ENCODE assay signal across 15 cellular contexts in genomic region chr11:130528862-130529261, GRCh38.
"Had no signal": no experiment of that assay in that cellular context is flagged by ENCODE, and none has a peak within 500 bp of the region (broad histone marks: within the 10 kb centered on the region; RNA-seq: fewer than 3 reads in every experiment).

No MANE protein-coding gene starts in this region.

- H3K27me3 Mint-ChIP-seq: activated naive CD8-positive, alpha-beta T cell treated with anti-CD3 and anti-CD28 coated beads, Interleukin-2, amount 50 U/mL, for 24 hours had no signal

- H3K27ac Mint-ChIP-seq: activated naive CD4-positive, alpha-beta T cell treated with anti-CD3 and anti-CD28 coated beads for 36 hours; activated naive CD8-positive, alpha-beta T cell treated with anti-CD3 and anti-CD28 coated beads, Interleukin-2, amount 50 U/mL, for 24 hours; activated T-helper 2 cell treated with anti-CD3 and anti-CD28 coated beads, Interferon-gamma antibody, Interleukin-2, Interleukin-4, amounts not matched to agents 10 μg/mL and 5 μg/mL and 100 μg/mL, durations not matched to agents 14 hours and 24 hours and 36 hours; mesothelial cell of epicardium; stimulated activated memory B cell treated with anti-CD40 and anti-IgM and Interleukin-4, amounts not matched to agents 10 μg/mL and 1 μg/mL and 100 μg/mL, for 72 hours; T-helper 1 cell treated with Interleukin-12 subunit alpha and Interleukin-12 subunit beta and Interleukin-4 antibody, amounts not matched to agents 30 μg/mL and 1 μg/mL, for 36 hours had no signal

- ATAC-seq: activated naive CD8-positive, alpha-beta T cell treated with anti-CD3 and anti-CD28 coated beads, Interleukin-2, amount 50 U/mL, for 24 hours; esophagus mucosa had no signal

- H3K36me3 Mint-ChIP-seq: mesothelial cell of epicardium; stimulated activated memory B cell treated with anti-CD40 and anti-IgM and Interleukin-4, amounts not matched to agents 10 μg/mL and 1 μg/mL and 100 μg/mL, for 72 hours had no signal

- H3K4me3 Mint-ChIP-seq: activated naive CD4-positive, alpha-beta T cell treated with anti-CD3 and anti-CD28 coated beads for 36 hours; activated naive CD8-positive, alpha-beta T cell treated with anti-CD3 and anti-CD28 coated beads, Interleukin-2, amount 50 U/mL, for 24 hours; mesothelial cell of epicardium; stimulated activated memory B cell treated with anti-CD40 and anti-IgM and Interleukin-4, amounts not matched to agents 10 μg/mL and 1 μg/mL and 100 μg/mL, for 72 hours; T-helper 1 cell treated with Interleukin-12 subunit alpha and Interleukin-12 subunit beta and Interleukin-4 antibody, amounts not matched to agents 30 μg/mL and 1 μg/mL, for 36 hours had no signal

- H3K4me1 ChIP-seq: ascending aorta, lower lobe of right lung had no signal

- H3K4me1 Mint-ChIP-seq: activated naive CD8-positive, alpha-beta T cell treated with anti-CD3 and anti-CD28 coated beads, Interleukin-2, amount 50 U/mL, for 24 hours; stimulated activated memory B cell treated with anti-CD40 and anti-IgM and Interleukin-4, amounts not matched to agents 10 μg/mL and 1 μg/mL and 100 μg/mL, for 72 hours had no signal

- H3K27me3 ChIP-seq: ascending aorta, ovary had no signal

- H3K27ac ChIP-seq: ascending aorta, lower lobe of right lung, ovary, WERI-Rb-1 had no signal

- H3K9me3 ChIP-seq: ascending aorta, lower lobe of right lung, ovary had no signal

- DNase-seq: activated CD4-positive, alpha-beta T cell treated with anti-CD3 and anti-CD28 coated beads, Interleukin-2, amount 50 U/mL, for 48 hours; activated naive CD4-positive, alpha-beta T cell treated with anti-CD3 and anti-CD28 coated beads for 36 hours; activated naive CD8-positive, alpha-beta T cell treated with anti-CD3 and anti-CD28 coated beads, Interleukin-2, amount 50 U/mL, for 24 hours; lower lobe of right lung; ovary; stimulated activated CD4-positive, alpha-beta T cell treated with anti-CD3 and anti-CD28 coated beads, Interleukin-2, amount 100 ng/mL, for 48 hours; WERI-Rb-1 had no signal

- H3K4me3 ChIP-seq: ascending aorta, lower lobe of right lung, ovary had no signal

- FAIRE-seq: endometrium, urothelium cell line had no signal

- H3K9me3 Mint-ChIP-seq: activated naive CD4-positive, alpha-beta T cell treated with anti-CD3 and anti-CD28 coated beads for 36 hours; activated naive CD8-positive, alpha-beta T cell treated with anti-CD3 and anti-CD28 coated beads, Interleukin-2, amount 50 U/mL, for 24 hours; activated T-helper 2 cell treated with anti-CD3 and anti-CD28 coated beads, Interferon-gamma antibody, Interleukin-2, Interleukin-4, amounts not matched to agents 10 μg/mL and 5 μg/mL and 100 μg/mL, durations not matched to agents 14 hours and 24 hours and 36 hours; mesothelial cell of epicardium; stimulated activated memory B cell treated with anti-CD40 and anti-IgM and Interleukin-4, amounts not matched to agents 10 μg/mL and 1 μg/mL and 100 μg/mL, for 72 hours; T-helper 1 cell treated with Interleukin-12 subunit alpha and Interleukin-12 subunit beta and Interleukin-4 antibody, amounts not matched to agents 30 μg/mL and 1 μg/mL, for 36 hours had no signal

- H3K36me3 ChIP-seq: ascending aorta, lower lobe of right lung, ovary, WERI-Rb-1 had no signal
